In the genomic region with DNA sequence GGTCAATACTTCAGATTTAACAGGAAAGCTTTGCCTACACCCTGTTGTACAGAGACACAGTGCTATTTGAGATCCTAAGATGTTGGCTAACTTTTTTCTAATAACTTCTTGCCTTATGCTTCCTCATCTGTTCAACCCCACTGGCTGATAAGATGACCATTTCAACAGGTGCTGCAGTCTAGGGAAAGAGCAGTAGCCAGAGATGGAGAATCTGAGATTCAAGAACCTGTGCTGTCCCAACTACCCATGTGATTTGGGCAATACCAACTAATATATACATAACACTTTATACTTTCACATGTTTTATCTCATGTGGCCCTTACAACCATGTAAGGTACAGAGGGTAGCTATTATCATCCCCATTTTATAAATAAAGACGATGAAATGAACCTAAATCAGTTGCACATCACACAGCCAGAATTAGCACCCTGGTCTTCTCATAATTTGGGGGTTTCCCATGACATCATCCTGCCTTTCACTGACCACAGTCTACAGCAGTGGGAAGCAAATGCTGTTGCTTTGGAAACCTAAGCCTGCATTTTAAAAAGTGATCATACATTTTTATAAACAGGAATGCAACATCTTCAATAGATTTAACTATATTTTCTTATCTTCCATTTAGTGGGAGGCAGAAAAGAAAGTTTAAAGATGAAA, we compare ENCODE assay signal across 9 cellular contexts. TPM values are rescaled to one million over a fixed set of nuclear protein-coding genes. Genes with fewer than 3 reads are reported as not detected.
DNase-seq lines count a peak whose midpoint lies in the region; ATAC-seq, FAIRE-seq and TF ChIP-seq lines count a peak whose summit lies in the region.
"Had no signal": no experiment of that assay in that cellular context is flagged by ENCODE, and none has a peak within 500 bp of the region (broad histone marks: within the 10 kb centered on the region; RNA-seq: fewer than 3 reads in every experiment).

No MANE protein-coding gene starts in this region.

- TF ChIP-seq RAD21 in HepG2 (CRISPR knock-in tag; IDR thresholded peaks at IDR 0.05), result no peak

- H3K27ac ChIP-seq in effector memory CD4-positive, alpha-beta T cell (ENCODE audit: insufficient read depth, low read length, poor library complexity, severe bottlenecking), result no peak overlapping the region
- H3K27ac ChIP-seq in HepG2 (ENCODE audit: extremely low read length, insufficient read depth, low read length), result no peak overlapping the region
- H3K27ac ChIP-seq in Peyer's patch, result no peak overlapping the region

- no peaks in the 10 kb centered on the region for H3K79me2 ChIP-seq in HepG2 (ENCODE audit: insufficient read depth, low read length)

- in situ Hi-C loops in HepG2 (cut with HindIII; ENCODE audit: extremely low pct_ligation_motif_present, low pct_unique_long_range_greater_than_20kb), result no loop called here

- TF ChIP-seq EP300 in HepG2 (IDR thresholded peaks at IDR 0.05; ENCODE audit: low read depth in 2 of 2, low read length in 2 of 2) (no peak), HepG2 (CRISPR knock-in tag; IDR thresholded peaks at IDR 0.05; ENCODE audit: borderline replicate concordance) (no peak)

- H3K9me3 ChIP-seq in effector memory CD4-positive, alpha-beta T cell (ENCODE audit: control insufficient read depth, low read length), result no peaks in the 10 kb centered on the region
- H3K9me3 ChIP-seq in HepG2 (ENCODE audit: low read length), result no peaks in the 10 kb centered on the region
- H3K9me3 ChIP-seq in Peyer's patch, result no peaks in the 10 kb centered on the region

- TF ChIP-seq POLR2A in HepG2 (IDR thresholded peaks at IDR 0.05; ENCODE audit: insufficient read depth in 1 of 2, low read depth in 2 of 2, low read length in 2 of 2) (no peak), Peyer's patch (IDR thresholded peaks at IDR 0.05) (no peak)

- POLR2A ChIA-PET in HepG2 (lab: Yijun Ruan, JAX), result no interaction called here

- no peak for FAIRE-seq in HepG2 (lab: Jason Lieb, UNC)
- FAIRE-seq: HTR-8/SVneo had no signal

- no peaks in the 10 kb centered on the region for H3K36me3 ChIP-seq in effector memory CD4-positive, alpha-beta T cell (ENCODE audit: control insufficient read depth, insufficient read depth, low read length)
- H3K36me3 ChIP-seq in HepG2 (replicated peaks in 1 of 2; ENCODE audit: control insufficient read depth in 1 of 2, insufficient read depth in 2 of 2, low read length in 2 of 2), result 0 out of 5 replicates have a peak, but pooled peaks cover 0 to 10% of the 10 kb centered on the region in 2 experiments
- H3K36me3 ChIP-seq in Peyer's patch, result no peaks in the 10 kb centered on the region

- ATAC-seq in GM18520 (IDR thresholded peaks at IDR 0.05; ENCODE audit: unreplicated experiment) (peak; percentile 83), GM21529 (IDR thresholded peaks at IDR 0.05; ENCODE audit: unreplicated experiment) (peak; percentile 98), HG03354 (IDR thresholded peaks at IDR 0.05; ENCODE audit: poor library complexity, severe bottlenecking, unreplicated experiment) (peak; percentile 97), HepG2 (no peak)

- DNase-seq in glomerular visceral epithelial cell (ENCODE audit: extremely low spot score) (peak; percentile 56), cardiac septum (ENCODE audit: low spot score) (no peak), HepG2 (ENCODE audit: low spot score) (no peak), Peyer's patch (no peak)
- DNase-seq in effector memory CD4-positive, alpha-beta T cell, result no peak

- H3K4me1 ChIP-seq in effector memory CD4-positive, alpha-beta T cell (ENCODE audit: control insufficient read depth, insufficient read depth, low read length, poor library complexity, severe bottlenecking), result no peaks in the 10 kb centered on the region
- no peaks in the 10 kb centered on the region for H3K4me1 ChIP-seq in HepG2 (ENCODE audit: insufficient read depth, low read length)
- H3K4me1 ChIP-seq in Peyer's patch, result no peaks in the 10 kb centered on the region

- no TSS peak for BruUV-seq in HepG2 (replicated peaks; lab: Mats Ljungman, UMichigan)

- no peak overlapping the region for H3K9ac ChIP-seq in HepG2 (ENCODE audit: insufficient read depth, low read depth, low read length)

- intact Hi-C loops in cardiac septum (cut with DNase I) (no loop called here), HepG2 (cut with micrococcal nuclease; ENCODE audit: unreplicated experiment) (no loop called here)

- H3K4me2 ChIP-seq in HepG2 (ENCODE audit: low read depth, low read length), result no peak overlapping the region

- CTCF ChIA-PET in HepG2 (lab: Yijun Ruan, JAX; ENCODE audit: low intra/inter-chr PET ratio, low total read pairs), result no interaction called here

- no peak overlapping the region for H3K4me3 ChIP-seq in effector memory CD4-positive, alpha-beta T cell (ENCODE audit: insufficient read depth, low read depth, low read length, poor library complexity, severe bottlenecking)
- H3K4me3 ChIP-seq in HepG2 (replicated peaks in 1 of 3; ENCODE audit: insufficient read depth in 1 of 3, low read depth in 2 of 3, low read length in 3 of 3) (no peak overlapping the region), Peyer's patch (no peak overlapping the region)

- no peak for TF ChIP-seq CTCF in HepG2 (CRISPR knock-in tag; IDR thresholded peaks at IDR 0.05)
- TF ChIP-seq CTCF in Peyer's patch (IDR thresholded peaks at IDR 0.05), result no peak

- H3K27me3 ChIP-seq in effector memory CD4-positive, alpha-beta T cell (replicated peaks; ENCODE audit: control insufficient read depth, insufficient read depth, low read length, poor library complexity, severe bottlenecking), result peaks cover 3% of the 10 kb centered on the region
- no peaks in the 10 kb centered on the region for H3K27me3 ChIP-seq in HepG2 (ENCODE audit: control insufficient read depth in 1 of 2, insufficient read depth in 2 of 2, low read length in 2 of 2)
- H3K27me3 ChIP-seq in Peyer's patch, result no peaks in the 10 kb centered on the region

- no peaks in the 10 kb centered on the region for H4K20me1 ChIP-seq in HepG2 (ENCODE audit: insufficient read depth, low read length)

- WGBS in HepG2 (ENCODE audit: low lambda C conversion rate), result 96% methylated on average over 1 of the region's 1 CpG

- H2AFZ ChIP-seq in HepG2 (ENCODE audit: low read length), result no peak overlapping the region

TF ChIP-seq in HepG2, 621 proteins besides CTCF, POLR2A, EP300 and RAD21 (continues in another document):
- TF ChIP-seq MBD4 (IDR thresholded peaks at IDR 0.05; ENCODE audit: borderline replicate concordance, low read length), result no peak
- no peak for TF ChIP-seq SOX13 (IDR thresholded peaks at IDR 0.05)
- TF ChIP-seq SOX13 (CRISPR knock-in tag; conservative IDR thresholded peaks at IDR 0.05 in 1 of 2, IDR thresholded peaks at IDR 0.05 in 1 of 2), result no peak
- TF ChIP-seq MYNN (CRISPR knock-in tag; IDR thresholded peaks at IDR 0.05; ENCODE audit: low read depth), result no peak

RNA-seq across cellular contexts. Expression of a gene that starts 9.7 kb away (rescaled TPM):
- 13.5 TPM for total RNA-seq in cardiac septum
- 11.7 and 17.2 TPM in 2 replicates for total RNA-seq in HepG2 (2016; rRNA removed; fragmentation: Illumina TruSeq; extraction: Trizol)
- 3.1 TPM in 2 replicates for total RNA-seq in HepG2 (2016; cell fraction: cytosol; rRNA removed; fragmentation: Illumina TruSeq; extraction: Trizol; ENCODE audit: low read depth)
- 11.4 and 15.4 TPM in 2 replicates for total RNA-seq in HepG2 (2016; cell fraction: insoluble cytoplasmic fraction; rRNA removed; fragmentation: Illumina TruSeq; extraction: Trizol)
- 5.6 and 6.5 TPM in 2 replicates for total RNA-seq in HepG2 (2016; cell fraction: membrane; rRNA removed; fragmentation: Illumina TruSeq; extraction: Trizol)
- total RNA-seq in HepG2 (2016; cell fraction: nucleus; rRNA removed; fragmentation: Illumina TruSeq; extraction: Trizol), result 16.6 and 19.0 TPM in 2 replicates
- polyA plus RNA-seq in HepG2 (2011; rRNA removed), result 1.3 and 1.6 TPM in 2 replicates
- 1.4 and 2.1 TPM in 2 replicates for polyA plus RNA-seq in HepG2 (2011; cell fraction: cytosol; rRNA removed)
- polyA plus RNA-seq in HepG2 (2011; cell fraction: nucleus; rRNA removed), result 3.2 and 3.5 TPM in 2 replicates
- 5.4 and 7.4 TPM in 2 replicates for polyA plus RNA-seq in HepG2 (2012)
- 0.81 and 0.99 TPM in 2 replicates for polyA plus RNA-seq in HepG2 (2016; cell fraction: cytosol; fragmentation: Illumina TruSeq; extraction: Trizol; ENCODE audit: low read depth)
- polyA plus RNA-seq in HepG2 (2016; cell fraction: insoluble cytoplasmic fraction; fragmentation: Illumina TruSeq; extraction: Trizol; ENCODE audit: low read depth), result 9.0 and 11.6 TPM in 2 replicates
- polyA plus RNA-seq in HepG2 (2016; cell fraction: membrane; fragmentation: Illumina TruSeq; extraction: Trizol; ENCODE audit: low read depth), result 2.2 and 2.5 TPM in 2 replicates
- polyA plus RNA-seq in HepG2 (2016; cell fraction: nucleus; fragmentation: Illumina TruSeq; extraction: Trizol; ENCODE audit: insufficient read depth, low read depth), result 9.0 and 11.1 TPM in 2 replicates
- 2.3 and 7.2 TPM in 2 replicates for polyA minus RNA-seq in HepG2 (2011; rRNA and poly(A)+ RNA removed; ENCODE audit: low replicate concordance)
- polyA minus RNA-seq in HepG2 (2011; cell fraction: cytosol; rRNA and poly(A)+ RNA removed), result 3.7 and 4.5 TPM in 2 replicates
- 9.8 and 11.1 TPM in 2 replicates for polyA minus RNA-seq in HepG2 (2011; cell fraction: nucleus; rRNA and poly(A)+ RNA removed)
- 10 to 100 TPM in 3 of 4 donors, 1 to 10 TPM in 1; 8.2 to 33.0 (median 22.9) TPM for total RNA-seq in Peyer's patch

RNA-seq across cellular contexts. Expression of a gene that starts 11.6 kb away (rescaled TPM):
- total RNA-seq in cardiac septum (20.9 TPM), HepG2 (2016; rRNA removed; fragmentation: Illumina TruSeq; extraction: Trizol) (17.5 and 18.8 TPM in 2 replicates), Peyer's patch (100 to 1,000 TPM in 3 of 4 donors, 10 to 100 TPM in 1; 62.7 to 197 (median 157) TPM)
- 22.7 and 24.8 TPM in 2 replicates for total RNA-seq in HepG2 (2016; cell fraction: cytosol; rRNA removed; fragmentation: Illumina TruSeq; extraction: Trizol; ENCODE audit: low read depth)
- 14.6 and 18.6 TPM in 2 replicates for total RNA-seq in HepG2 (2016; cell fraction: insoluble cytoplasmic fraction; rRNA removed; fragmentation: Illumina TruSeq; extraction: Trizol)
- 31.8 and 32.3 TPM in 2 replicates for total RNA-seq in HepG2 (2016; cell fraction: membrane; rRNA removed; fragmentation: Illumina TruSeq; extraction: Trizol)
- 30.1 and 32.9 TPM in 2 replicates for total RNA-seq in HepG2 (2016; cell fraction: nucleus; rRNA removed; fragmentation: Illumina TruSeq; extraction: Trizol)
- 20.3 and 21.3 TPM in 2 replicates for polyA plus RNA-seq in HepG2 (2011; rRNA removed)
- 15.8 and 22.4 TPM in 2 replicates for polyA plus RNA-seq in HepG2 (2011; cell fraction: cytosol; rRNA removed)
- 10.8 and 11.3 TPM in 2 replicates for polyA plus RNA-seq in HepG2 (2011; cell fraction: nucleus; rRNA removed)
- polyA plus RNA-seq in HepG2 (2012), result 17.0 and 18.9 TPM in 2 replicates
- polyA plus RNA-seq in HepG2 (2016; cell fraction: cytosol; fragmentation: Illumina TruSeq; extraction: Trizol; ENCODE audit: low read depth), result 31.2 and 42.1 TPM in 2 replicates
- polyA plus RNA-seq in HepG2 (2016; cell fraction: insoluble cytoplasmic fraction; fragmentation: Illumina TruSeq; extraction: Trizol; ENCODE audit: low read depth), result 19.6 and 23.7 TPM in 2 replicates
- 30.9 and 31.5 TPM in 2 replicates for polyA plus RNA-seq in HepG2 (2016; cell fraction: membrane; fragmentation: Illumina TruSeq; extraction: Trizol; ENCODE audit: low read depth)
- polyA plus RNA-seq in HepG2 (2016; cell fraction: nucleus; fragmentation: Illumina TruSeq; extraction: Trizol; ENCODE audit: insufficient read depth, low read depth), result 17.0 and 20.4 TPM in 2 replicates
- 13.5 and 23.8 TPM in 2 replicates for polyA minus RNA-seq in HepG2 (2011; rRNA and poly(A)+ RNA removed; ENCODE audit: low replicate concordance)
- polyA minus RNA-seq in HepG2 (2011; cell fraction: cytosol; rRNA and poly(A)+ RNA removed), result 8.9 and 11.3 TPM in 2 replicates
- 64.1 and 71.5 TPM in 2 replicates for polyA minus RNA-seq in HepG2 (2011; cell fraction: nucleus; rRNA and poly(A)+ RNA removed)
